8 cellular contexts compared by ENCODE assay signal in genomic region chr7:79454325-79454960, GRCh38. TPM values are rescaled to one million over a fixed set of nuclear protein-coding genes. Genes with fewer than 3 reads are reported as not detected.
A peak's percentile ranks its signal among the peaks of the same experiment; 100 is the strongest.
DNase-seq lines count a peak whose midpoint lies in the region; ATAC-seq and TF ChIP-seq lines count a peak whose summit lies in the region.

No MANE protein-coding gene starts in this region.

- H4K20me1 ChIP-seq in MM.1S (ENCODE audit: insufficient read depth, low read length): no peaks in the 10 kb centered on the region

- DNase-seq in HFFc6 (no peak), coronary artery (ENCODE audit: low spot score) (peak; percentile 74), left lung (peak; percentile 40 to 79), NCI-H2196 (lab: John Stamatoyannopoulos, UW; ENCODE audit: unreplicated experiment) (no peak), MM.1S (no peak), NCI-H146 treated with DMSO at 0.1 percent for 48 hours (lab: John Stamatoyannopoulos, UW; ENCODE audit: unreplicated experiment) (no peak)

- no peaks in the 10 kb centered on the region for H3F3A ChIP-seq in MM.1S (ENCODE audit: insufficient read depth, low read length)

- H3K9me3 Mint-ChIP-seq in HFFc6: no peaks in the 10 kb centered on the region

- H3K27me3 Mint-ChIP-seq in HFFc6 (ENCODE audit: insufficient read depth): peaks cover 3% of the 10 kb centered on the region

- H3K9ac ChIP-seq in stomach smooth muscle (ENCODE audit: low read length in 2 of 2): peak overlapping the region; percentile 94 to 96
- no peak overlapping the region for H3K9ac ChIP-seq in MM.1S (ENCODE audit: low read length)

- no peaks in the 10 kb centered on the region for H3K79me2 ChIP-seq in MM.1S (ENCODE audit: low read length)

- H3K27me3 ChIP-seq in left lung: peaks cover 0 to 29% of the 10 kb centered on the region in 2 donors
- no peaks in the 10 kb centered on the region for H3K27me3 ChIP-seq in stomach smooth muscle (ENCODE audit: control insufficient read depth in 1 of 2, insufficient read depth in 2 of 2, low read length in 2 of 2)
- H3K27me3 ChIP-seq in MM.1S (replicated peaks; ENCODE audit: insufficient read depth, low read length): no peaks in the 10 kb centered on the region

- H3K9me3 ChIP-seq in left lung: no peaks in the 10 kb centered on the region
- H3K9me3 ChIP-seq in stomach smooth muscle (ENCODE audit: control insufficient read depth in 2 of 2, low read length in 2 of 2): no peaks in the 10 kb centered on the region
- H3K9me3 ChIP-seq in MM.1S (replicated peaks; ENCODE audit: insufficient read depth, low read length): no peaks in the 10 kb centered on the region

- peak overlapping the region; percentile 99 for H3K27ac ChIP-seq in coronary artery
- peak overlapping the region; percentile 90 to 95 for H3K27ac ChIP-seq in left lung
- peak overlapping the region; percentile 97 for H3K27ac ChIP-seq in stomach smooth muscle (ENCODE audit: low read length)
- no peak overlapping the region for H3K27ac ChIP-seq in MM.1S (ENCODE audit: low read length)

- peak overlapping the region; percentile 95 for H3K4me3 Mint-ChIP-seq in HFFc6

- peak overlapping the region; percentile 97 for H3K27ac Mint-ChIP-seq in HFFc6

- TF ChIP-seq CTCF in HFFc6 (IDR thresholded peaks at IDR 0.05) (peak; percentile 35; the same call in 1 of the 2 replicates), coronary artery (IDR thresholded peaks at IDR 0.05) (no peak), left lung (IDR thresholded peaks at IDR 0.05) (peak in 1 of 2 donors; percentile 14), MM.1S (IDR thresholded peaks at IDR 0.05; ENCODE audit: low read length) (no peak)

- peak; percentile 38 for ATAC-seq in left lung
- no peak for ATAC-seq in HG02870 (IDR thresholded peaks at IDR 0.05; ENCODE audit: unreplicated experiment)

- intact Hi-C loops in left lung (cut with DNase I): no loop called here

- H3K4me1 ChIP-seq in left lung (peaks cover 0 to 28% of the 10 kb centered on the region in 2 donors), stomach smooth muscle (ENCODE audit: control insufficient read depth, insufficient read depth, low read length) (peaks cover 23% of the 10 kb centered on the region), MM.1S (ENCODE audit: low read length) (no peaks in the 10 kb centered on the region)

- H3K4me1 Mint-ChIP-seq in HFFc6 (ENCODE audit: low read depth): peaks cover 76% of the 10 kb centered on the region

- H3K9me2 ChIP-seq in MM.1S (replicated peaks; ENCODE audit: insufficient read depth, low read length): no peaks in the 10 kb centered on the region

- no peak overlapping the region for H3K4me2 ChIP-seq in MM.1S (ENCODE audit: low read depth, low read length)

- no peak overlapping the region; the same call in 1 of the 2 replicates for H2AFZ ChIP-seq in MM.1S (ENCODE audit: low read length)

- H3K4me3 ChIP-seq in coronary artery: peak overlapping the region; percentile 90
- peak overlapping the region; percentile 68 to 75 for H3K4me3 ChIP-seq in left lung
- peak overlapping the region; percentile 93 for H3K4me3 ChIP-seq in stomach smooth muscle (ENCODE audit: low read length in 2 of 2)
- no peak overlapping the region; the same call in 1 of the 2 replicates for H3K4me3 ChIP-seq in MM.1S (ENCODE audit: low read length)

- H3K36me3 ChIP-seq in left lung: no peaks in the 10 kb centered on the region
- peaks cover 2 to 4% of the 10 kb centered on the region in 2 donors for H3K36me3 ChIP-seq in stomach smooth muscle (ENCODE audit: control insufficient read depth in 2 of 2, insufficient read depth in 2 of 2, low read length in 2 of 2)
- H3K36me3 ChIP-seq in MM.1S (replicated peaks; ENCODE audit: insufficient read depth, low read length): no peaks in the 10 kb centered on the region

- peaks cover 44% of the 10 kb centered on the region for H3K36me3 Mint-ChIP-seq in HFFc6 (ENCODE audit: low read depth)

RNA-seq across cellular contexts. Expression of gene MAGI2, which starts 1.0 kb away (rescaled TPM):
- 1 to 10 TPM; 7.1 to 9.8 (median 8.5) TPM for total RNA-seq in HFFc6 (2021; fragmentation: NEBNext Ultra II Directional; extraction: Animal tissue kit (Norgen Biotek cat#: 25700))
- total RNA-seq in left lung: 1 to 10 TPM; 7.5 to 8.1 TPM

Comparison
In these comparisons a context has a peak if more than half of its experiments do, and no peak if none do; other contexts are left out.
1. DNase-seq: peak in coronary artery (single experiment) and left lung (2 of 2); none in HFFc6 (single experiment), NCI-H2196 (single experiment), MM.1S (single experiment) and NCI-H146 treated with DMSO at 0.1 percent for 48 hours (single experiment).